Comparison of ENCODE assay signal across 26 cellular contexts in genomic region chr12:113887906-113888305, GRCh38.
"Had no signal": no experiment of that assay in that cellular context is flagged by ENCODE, and none has a peak within 500 bp of the region (broad histone marks: within the 10 kb centered on the region; RNA-seq: fewer than 3 reads in every experiment).

No MANE protein-coding gene starts in this region.

- DNase-seq: hypothalamus; immature natural killer cell; left ventricle myocardium inferior; mesendoderm; naive B cell; nucleus accumbens; pancreas; posterior cingulate gyrus; retina; right cardiac atrium; sigmoid colon; small intestine; spleen; stimulated activated CD4-positive, alpha-beta T cell treated with anti-CD3 and anti-CD28 coated beads, Interleukin-4, amount 100 ng/mL, for 24 hours; stimulated activated naive CD4-positive, alpha-beta T cell treated with Interleukin-2 at 50 U/mL for 16 hours; stimulated activated naive CD8-positive, alpha-beta T cell treated with anti-CD3 and anti-CD28 coated beads, Interleukin-15, amount 100 ng/mL, for 72 hours; uterus had no signal

- H3K4me1 Mint-ChIP-seq: immature natural killer cell, naive B cell had no signal

- H3K4me1 ChIP-seq: left ventricle myocardium inferior, pancreas, prostate gland, sigmoid colon, spleen had no signal

- H3K4me3 Mint-ChIP-seq: immature natural killer cell; mesothelial cell of epicardium; naive B cell; nephron; neural crest cell; stimulated activated effector memory CD8-positive, alpha-beta T cell treated with anti-CD3 and anti-CD28 coated beads, Interleukin-12 subunit alpha, Interleukin-12 subunit beta, amount 100 ng/mL, for 72 hours; stimulated activated naive CD8-positive, alpha-beta T cell treated with anti-CD3 and anti-CD28 coated beads, Interleukin-15, amount 100 ng/mL, for 72 hours; type B pancreatic cell had no signal

- H3K36me3 ChIP-seq: pancreas, prostate gland, sigmoid colon, uterus had no signal

- H3K27me3 ChIP-seq: pancreas, sigmoid colon, spleen, tibial nerve, uterus had no signal

- H3K27me3 Mint-ChIP-seq: naive B cell; stimulated activated naive CD8-positive, alpha-beta T cell treated with anti-CD3 and anti-CD28 coated beads, Interleukin-15, amount 100 ng/mL, for 72 hours; type B pancreatic cell had no signal

- FAIRE-seq: islet of Langerhans, pancreas, small intestine had no signal

- ATAC-seq: pancreas; right cardiac atrium; stimulated activated effector memory CD8-positive, alpha-beta T cell treated with anti-CD3 and anti-CD28 coated beads, Interleukin-12 subunit alpha, Interleukin-12 subunit beta, amount 100 ng/mL, for 72 hours; stimulated activated naive CD8-positive, alpha-beta T cell treated with anti-CD3 and anti-CD28 coated beads, Interleukin-15, amount 100 ng/mL, for 72 hours had no signal

- H3K27ac ChIP-seq: left ventricle myocardium inferior, pancreas, prostate gland, sigmoid colon, spleen, tibial nerve, uterus had no signal

- H3K4me3 ChIP-seq: left ventricle myocardium inferior, lung, pancreas, prostate gland, sigmoid colon, spleen, tibial nerve, uterus had no signal

- H3K9me3 Mint-ChIP-seq: immature natural killer cell; naive B cell; stimulated activated effector memory CD8-positive, alpha-beta T cell treated with anti-CD3 and anti-CD28 coated beads, Interleukin-12 subunit alpha, Interleukin-12 subunit beta, amount 100 ng/mL, for 72 hours; stimulated activated naive CD8-positive, alpha-beta T cell treated with anti-CD3 and anti-CD28 coated beads, Interleukin-15, amount 100 ng/mL, for 72 hours had no signal

- H3K9me3 ChIP-seq: pancreas, prostate gland, sigmoid colon, tibial nerve, uterus had no signal

- H3K27ac Mint-ChIP-seq: immature natural killer cell; mesothelial cell of epicardium; naive B cell; nephron; stimulated activated effector memory CD8-positive, alpha-beta T cell treated with anti-CD3 and anti-CD28 coated beads, Interleukin-12 subunit alpha, Interleukin-12 subunit beta, amount 100 ng/mL, for 72 hours; stimulated activated naive CD8-positive, alpha-beta T cell treated with anti-CD3 and anti-CD28 coated beads, Interleukin-15, amount 100 ng/mL, for 72 hours; type B pancreatic cell had no signal
